Comparison of ENCODE assay signal across 1 cellular context in the genomic region with DNA sequence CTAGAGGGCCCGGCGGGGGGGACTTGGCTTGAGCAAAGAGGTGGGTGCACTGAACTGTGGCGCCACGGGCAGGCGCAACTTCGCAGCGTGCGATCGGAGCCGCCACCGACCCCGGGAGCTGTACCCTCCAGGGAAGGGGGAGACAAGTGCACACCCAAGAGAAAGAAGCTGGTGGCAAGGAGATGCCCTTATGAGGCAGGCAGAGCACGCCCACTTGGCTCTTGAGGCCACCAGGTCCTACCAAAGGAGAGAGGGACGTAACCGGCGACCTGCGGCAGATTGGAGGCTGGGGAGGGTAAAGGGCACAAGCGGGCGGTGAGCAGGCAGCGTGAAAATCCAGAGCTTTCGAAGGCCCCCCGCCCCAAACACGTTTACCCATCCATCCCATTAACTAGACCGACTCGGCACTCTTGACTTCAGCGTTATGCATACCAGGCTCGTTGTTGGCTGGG.
TF ChIP-seq lines count a peak whose summit lies in the region.

No MANE protein-coding gene starts in this region.

TF ChIP-seq in HepG2, 621 proteins besides CTCF, POLR2A, EP300 and RAD21 (continued from another document and continues in another):
- TF ChIP-seq, protein P1, sequence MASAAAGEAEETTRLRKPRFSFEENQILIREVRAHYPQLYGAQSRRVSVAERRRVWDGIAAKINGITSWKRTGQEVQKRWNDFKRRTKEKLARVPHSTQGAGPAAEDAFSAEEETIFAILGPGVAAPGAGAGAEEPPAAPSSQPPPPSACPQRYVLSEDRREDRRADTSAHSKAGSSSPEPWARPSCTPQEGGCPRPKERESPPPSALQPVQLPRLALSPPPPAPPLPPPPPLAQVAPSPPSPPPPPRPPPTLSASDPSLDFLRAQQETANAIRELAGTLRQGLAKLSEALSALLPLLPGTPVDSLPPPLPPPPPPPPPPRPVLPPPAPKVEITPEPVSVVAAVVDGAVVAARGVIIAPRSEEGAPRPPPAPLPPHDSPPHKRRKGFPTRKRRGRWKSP (CRISPR knock-in tag; IDR thresholded peaks at IDR 0.05) = 0 out of 2 replicates have a peak, but pooled peaks have one; percentile 26
- TF ChIP-seq ZFP82 (CRISPR knock-in tag; IDR thresholded peaks at IDR 0.05; ENCODE audit: borderline replicate concordance) (no peak), BCL3 (CRISPR knock-in tag; IDR thresholded peaks at IDR 0.05) (0 out of 2 replicates have a peak, but pooled peaks have one; percentile 12), ZNF101 (CRISPR knock-in tag; IDR thresholded peaks at IDR 0.05; ENCODE audit: borderline replicate concordance, low read depth) (no peak), NCOA2 (CRISPR knock-in tag; IDR thresholded peaks at IDR 0.05) (no peak), MBD4 (IDR thresholded peaks at IDR 0.05; ENCODE audit: borderline replicate concordance, low read length) (no peak), SAP130 (CRISPR knock-in tag; IDR thresholded peaks at IDR 0.05; ENCODE audit: low read depth) (peak; percentile 11; the same call in 1 of the 2 replicates), ZNF296 (CRISPR knock-in tag; conservative IDR thresholded peaks at IDR 0.05) (0 out of 2 replicates have a peak, but pooled peaks have one; percentile 22), ZNF614 (CRISPR knock-in tag; IDR thresholded peaks at IDR 0.05; ENCODE audit: borderline replicate concordance) (0 out of 2 replicates have a peak, but pooled peaks have one; percentile 9), MYC (CRISPR knock-in tag; IDR thresholded peaks at IDR 0.05; ENCODE audit: borderline replicate concordance) (peak; percentile 26), HNRNPL (IDR thresholded peaks at IDR 0.05; ENCODE audit: low read depth, low read length) (0 out of 2 replicates have a peak, but pooled peaks have one; percentile 22), HNRNPLL (IDR thresholded peaks at IDR 0.05; ENCODE audit: low read depth, low read length, poor library complexity, severe bottlenecking) (peak; percentile 64), ATRX (CRISPR knock-in tag; IDR thresholded peaks at IDR 0.05; ENCODE audit: borderline replicate concordance) (no peak), JUN (CRISPR knock-in tag; IDR thresholded peaks at IDR 0.05) (no peak), ZNF232 (CRISPR knock-in tag; IDR thresholded peaks at IDR 0.05; ENCODE audit: borderline replicate concordance) (no peak), CAMTA2 (CRISPR knock-in tag; IDR thresholded peaks at IDR 0.05; ENCODE audit: borderline replicate concordance) (no peak), ZNF724P (CRISPR knock-in tag; IDR thresholded peaks at IDR 0.05; ENCODE audit: borderline replicate concordance) (0 out of 2 replicates have a peak, but pooled peaks have one; percentile 59), ZBTB7B (CRISPR knock-in tag; IDR thresholded peaks at IDR 0.05) (peak; percentile 63), PLRG1 (conservative IDR thresholded peaks at IDR 0.05) (no peak), SALL1 (CRISPR knock-in tag; IDR thresholded peaks at IDR 0.05) (peak; percentile 33; the same call in 1 of the 2 replicates), POGZ (CRISPR knock-in tag; IDR thresholded peaks at IDR 0.05) (no peak; the same call in 1 of the 2 replicates), CBX2 (IDR thresholded peaks at IDR 0.05; ENCODE audit: low read depth, low read length) (no peak), CBX2 (CRISPR knock-in tag; IDR thresholded peaks at IDR 0.05; ENCODE audit: low read depth) (0 out of 2 replicates have a peak, but pooled peaks have one; percentile 56), ZKSCAN1 (IDR thresholded peaks at IDR 0.05; ENCODE audit: low read length) (no peak), ZNF598 (CRISPR knock-in tag; IDR thresholded peaks at IDR 0.05; ENCODE audit: borderline replicate concordance) (0 out of 2 replicates have a peak, but pooled peaks have one; percentile 59), RARA (CRISPR knock-in tag; IDR thresholded peaks at IDR 0.05) (no peak), CCDC6 (CRISPR knock-in tag; IDR thresholded peaks at IDR 0.05) (peak; percentile 39; the same call in 1 of the 2 replicates), HNF4A (CRISPR knock-in tag; IDR thresholded peaks at IDR 0.05) (0 out of 2 replicates have a peak, but pooled peaks have one; percentile 5), ZNF276 (CRISPR knock-in tag; IDR thresholded peaks at IDR 0.05; ENCODE audit: low read depth) (no peak), ZNF776 (CRISPR knock-in tag; IDR thresholded peaks at IDR 0.05) (0 out of 2 replicates have a peak, but pooled peaks have one; percentile 50), ZNF263 (CRISPR knock-in tag; IDR thresholded peaks at IDR 0.05) (no peak), ZNF496 (CRISPR knock-in tag; IDR thresholded peaks at IDR 0.05; ENCODE audit: insufficient replicate concordance) (no peak), HOXD1 (CRISPR knock-in tag; IDR thresholded peaks at IDR 0.05) (no peak), ZNF383 (CRISPR knock-in tag; IDR thresholded peaks at IDR 0.05; ENCODE audit: borderline replicate concordance) (0 out of 2 replicates have a peak, but pooled peaks have one; percentile 18), TEAD3 (CRISPR knock-in tag; optimal IDR thresholded peaks at IDR 0.05; ENCODE audit: borderline replicate concordance) (peak; percentile 72), FOSL2 (CRISPR knock-in tag; IDR thresholded peaks at IDR 0.05) (peak; percentile 1; the same call in 1 of the 2 replicates), WIZ (CRISPR knock-in tag; IDR thresholded peaks at IDR 0.05) (0 out of 2 replicates have a peak, but pooled peaks have one; percentile 25), KDM4B (CRISPR knock-in tag; IDR thresholded peaks at IDR 0.05) (0 out of 2 replicates have a peak, but pooled peaks have one; percentile 14), HES4 (CRISPR knock-in tag; IDR thresholded peaks at IDR 0.05; ENCODE audit: borderline replicate concordance) (peak; percentile 42; the same call in 1 of the 2 replicates), FOXO1 (CRISPR knock-in tag; IDR thresholded peaks at IDR 0.05) (0 out of 2 replicates have a peak, but pooled peaks have one; percentile 14), ZNF12 (CRISPR knock-in tag; IDR thresholded peaks at IDR 0.05) (no peak), SATB2 (CRISPR knock-in tag; IDR thresholded peaks at IDR 0.05) (no peak), PITX1 (CRISPR knock-in tag; IDR thresholded peaks at IDR 0.05) (no peak), ZSCAN30 (CRISPR knock-in tag; IDR thresholded peaks at IDR 0.05) (peak; percentile 51; the same call in 1 of the 2 replicates), ZNF546 (CRISPR knock-in tag; conservative IDR thresholded peaks at IDR 0.05) (0 out of 2 replicates have a peak, but pooled peaks have one; percentile 44), REXO4 (CRISPR knock-in tag; IDR thresholded peaks at IDR 0.05; ENCODE audit: borderline replicate concordance) (no peak), SRSF1 (optimal IDR thresholded peaks at IDR 0.05; ENCODE audit: low read depth, low read length) (no peak), BORCS8-MEF2B (CRISPR knock-in tag; IDR thresholded peaks at IDR 0.05) (peak; percentile 26; the same call in 1 of the 2 replicates)
- TF ChIP-seq, protein P2, sequence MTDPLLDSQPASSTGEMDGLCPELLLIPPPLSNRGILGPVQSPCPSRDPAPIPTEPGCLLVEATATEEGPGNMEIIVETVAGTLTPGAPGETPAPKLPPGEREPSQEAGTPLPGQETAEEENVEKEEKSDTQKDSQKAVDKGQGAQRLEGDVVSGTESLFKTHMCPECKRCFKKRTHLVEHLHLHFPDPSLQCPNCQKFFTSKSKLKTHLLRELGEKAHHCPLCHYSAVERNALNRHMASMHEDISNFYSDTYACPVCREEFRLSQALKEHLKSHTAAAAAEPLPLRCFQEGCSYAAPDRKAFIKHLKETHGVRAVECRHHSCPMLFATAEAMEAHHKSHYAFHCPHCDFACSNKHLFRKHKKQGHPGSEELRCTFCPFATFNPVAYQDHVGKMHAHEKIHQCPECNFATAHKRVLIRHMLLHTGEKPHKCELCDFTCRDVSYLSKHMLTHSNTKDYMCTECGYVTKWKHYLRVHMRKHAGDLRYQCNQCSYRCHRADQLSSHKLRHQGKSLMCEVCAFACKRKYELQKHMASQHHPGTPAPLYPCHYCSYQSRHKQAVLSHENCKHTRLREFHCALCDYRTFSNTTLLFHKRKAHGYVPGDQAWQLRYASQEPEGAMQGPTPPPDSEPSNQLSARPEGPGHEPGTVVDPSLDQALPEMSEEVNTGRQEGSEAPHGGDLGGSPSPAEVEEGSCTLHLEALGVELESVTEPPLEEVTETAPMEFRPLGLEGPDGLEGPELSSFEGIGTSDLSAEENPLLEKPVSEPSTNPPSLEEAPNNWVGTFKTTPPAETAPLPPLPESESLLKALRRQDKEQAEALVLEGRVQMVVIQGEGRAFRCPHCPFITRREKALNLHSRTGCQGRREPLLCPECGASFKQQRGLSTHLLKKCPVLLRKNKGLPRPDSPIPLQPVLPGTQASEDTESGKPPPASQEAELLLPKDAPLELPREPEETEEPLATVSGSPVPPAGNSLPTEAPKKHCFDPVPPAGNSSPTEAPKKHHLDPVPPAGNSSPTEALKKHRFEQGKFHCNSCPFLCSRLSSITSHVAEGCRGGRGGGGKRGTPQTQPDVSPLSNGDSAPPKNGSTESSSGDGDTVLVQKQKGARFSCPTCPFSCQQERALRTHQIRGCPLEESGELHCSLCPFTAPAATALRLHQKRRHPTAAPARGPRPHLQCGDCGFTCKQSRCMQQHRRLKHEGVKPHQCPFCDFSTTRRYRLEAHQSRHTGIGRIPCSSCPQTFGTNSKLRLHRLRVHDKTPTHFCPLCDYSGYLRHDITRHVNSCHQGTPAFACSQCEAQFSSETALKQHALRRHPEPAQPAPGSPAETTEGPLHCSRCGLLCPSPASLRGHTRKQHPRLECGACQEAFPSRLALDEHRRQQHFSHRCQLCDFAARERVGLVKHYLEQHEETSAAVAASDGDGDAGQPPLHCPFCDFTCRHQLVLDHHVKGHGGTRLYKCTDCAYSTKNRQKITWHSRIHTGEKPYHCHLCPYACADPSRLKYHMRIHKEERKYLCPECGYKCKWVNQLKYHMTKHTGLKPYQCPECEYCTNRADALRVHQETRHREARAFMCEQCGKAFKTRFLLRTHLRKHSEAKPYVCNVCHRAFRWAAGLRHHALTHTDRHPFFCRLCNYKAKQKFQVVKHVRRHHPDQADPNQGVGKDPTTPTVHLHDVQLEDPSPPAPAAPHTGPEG (CRISPR knock-in tag; IDR thresholded peaks at IDR 0.05) = 0 out of 2 replicates have a peak, but pooled peaks have one; percentile 65
- TF ChIP-seq, protein P3, sequence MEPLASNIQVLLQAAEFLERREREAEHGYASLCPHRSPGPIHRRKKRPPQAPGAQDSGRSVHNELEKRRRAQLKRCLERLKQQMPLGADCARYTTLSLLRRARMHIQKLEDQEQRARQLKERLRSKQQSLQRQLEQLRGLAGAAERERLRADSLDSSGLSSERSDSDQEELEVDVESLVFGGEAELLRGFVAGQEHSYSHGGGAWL (CRISPR knock-in tag; IDR thresholded peaks at IDR 0.05) = peak; percentile 21; the same call in 1 of the 2 replicates
- TF ChIP-seq, protein P4, sequence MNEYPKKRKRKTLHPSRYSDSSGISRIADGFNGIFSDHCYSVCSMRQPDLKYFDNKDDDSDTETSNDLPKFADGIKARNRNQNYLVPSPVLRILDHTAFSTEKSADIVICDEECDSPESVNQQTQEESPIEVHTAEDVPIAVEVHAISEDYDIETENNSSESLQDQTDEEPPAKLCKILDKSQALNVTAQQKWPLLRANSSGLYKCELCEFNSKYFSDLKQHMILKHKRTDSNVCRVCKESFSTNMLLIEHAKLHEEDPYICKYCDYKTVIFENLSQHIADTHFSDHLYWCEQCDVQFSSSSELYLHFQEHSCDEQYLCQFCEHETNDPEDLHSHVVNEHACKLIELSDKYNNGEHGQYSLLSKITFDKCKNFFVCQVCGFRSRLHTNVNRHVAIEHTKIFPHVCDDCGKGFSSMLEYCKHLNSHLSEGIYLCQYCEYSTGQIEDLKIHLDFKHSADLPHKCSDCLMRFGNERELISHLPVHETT (CRISPR knock-in tag; conservative IDR thresholded peaks at IDR 0.05) = no peak
- TF ChIP-seq, protein P5, sequence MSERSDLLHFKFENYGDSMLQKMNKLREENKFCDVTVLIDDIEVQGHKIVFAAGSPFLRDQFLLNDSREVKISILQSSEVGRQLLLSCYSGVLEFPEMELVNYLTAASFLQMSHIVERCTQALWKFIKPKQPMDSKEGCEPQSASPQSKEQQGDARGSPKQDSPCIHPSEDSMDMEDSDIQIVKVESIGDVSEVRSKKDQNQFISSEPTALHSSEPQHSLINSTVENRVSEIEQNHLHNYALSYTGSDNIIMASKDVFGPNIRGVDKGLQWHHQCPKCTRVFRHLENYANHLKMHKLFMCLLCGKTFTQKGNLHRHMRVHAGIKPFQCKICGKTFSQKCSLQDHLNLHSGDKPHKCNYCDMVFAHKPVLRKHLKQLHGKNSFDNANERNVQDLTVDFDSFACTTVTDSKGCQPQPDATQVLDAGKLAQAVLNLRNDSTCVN (CRISPR knock-in tag; IDR thresholded peaks at IDR 0.05; ENCODE audit: borderline replicate concordance) = no peak
- TF ChIP-seq, protein P6, sequence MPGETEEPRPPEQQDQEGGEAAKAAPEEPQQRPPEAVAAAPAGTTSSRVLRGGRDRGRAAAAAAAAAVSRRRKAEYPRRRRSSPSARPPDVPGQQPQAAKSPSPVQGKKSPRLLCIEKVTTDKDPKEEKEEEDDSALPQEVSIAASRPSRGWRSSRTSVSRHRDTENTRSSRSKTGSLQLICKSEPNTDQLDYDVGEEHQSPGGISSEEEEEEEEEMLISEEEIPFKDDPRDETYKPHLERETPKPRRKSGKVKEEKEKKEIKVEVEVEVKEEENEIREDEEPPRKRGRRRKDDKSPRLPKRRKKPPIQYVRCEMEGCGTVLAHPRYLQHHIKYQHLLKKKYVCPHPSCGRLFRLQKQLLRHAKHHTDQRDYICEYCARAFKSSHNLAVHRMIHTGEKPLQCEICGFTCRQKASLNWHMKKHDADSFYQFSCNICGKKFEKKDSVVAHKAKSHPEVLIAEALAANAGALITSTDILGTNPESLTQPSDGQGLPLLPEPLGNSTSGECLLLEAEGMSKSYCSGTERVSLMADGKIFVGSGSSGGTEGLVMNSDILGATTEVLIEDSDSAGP (CRISPR knock-in tag; IDR thresholded peaks at IDR 0.05; ENCODE audit: borderline replicate concordance) = peak; percentile 61; the same call in 1 of the 2 replicates
